Comparison of ENCODE assay signal across 8 cellular contexts in genomic region chr17:44911133-44912001, GRCh38. TPM values are rescaled to one million over a fixed set of nuclear protein-coding genes. Genes with fewer than 3 reads are reported as not detected.
DNase-seq lines count a peak whose midpoint lies in the region; ATAC-seq and TF ChIP-seq lines count a peak whose summit lies in the region.

No MANE protein-coding gene starts in this region.

- ATAC-seq in DND-41 (ENCODE audit: insufficient read depth, low read depth) = peak; percentile 75
- peak; percentile 84 to 85 for ATAC-seq in stimulated activated naive B cell treated with anti-CD40 and anti-IgM and Interleukin-4, amounts not matched to agents 10 μg/mL and 1 μg/mL and 100 μg/mL, for 72 hours (replicated peaks)
- no peak for ATAC-seq in GM21360 (IDR thresholded peaks at IDR 0.05; ENCODE audit: unreplicated experiment)

- peak overlapping the region; percentile 77 for H4K91ac ChIP-seq in mesenchymal stem cell (ENCODE audit: low read length)

- peaks cover 4% of the 10 kb centered on the region for H3K79me1 ChIP-seq in mesenchymal stem cell (replicated peaks; ENCODE audit: low read length, poor library complexity, severe bottlenecking)

- H3K4me2 ChIP-seq in DND-41 (ENCODE audit: insufficient read depth, low read length) (no peak overlapping the region), mesenchymal stem cell (ENCODE audit: low read length, poor library complexity, severe bottlenecking) (peak overlapping the region; percentile 18)

- H4K8ac ChIP-seq in mesenchymal stem cell (ENCODE audit: low read length) = peak overlapping the region; percentile 70

- H3K36me3 ChIP-seq in DND-41 (ENCODE audit: insufficient read depth, low read length) (no peaks in the 10 kb centered on the region), mesenchymal stem cell (ENCODE audit: control insufficient read depth in 1 of 2, insufficient read depth in 2 of 2, low read depth in 1 of 2, low read length in 2 of 2) (no peaks in the 10 kb centered on the region)
- H3K36me3 ChIP-seq in effector memory CD4-positive, alpha-beta T cell (ENCODE audit: control insufficient read depth, insufficient read depth, low read length) = no peaks in the 10 kb centered on the region

- H3K4me3 Mint-ChIP-seq in activated CD4-positive, alpha-beta T cell treated with anti-CD3 and anti-CD28 coated beads, Interleukin-2, amount 10 ng/mL, durations not matched to agents 7 days and 5 days = no peak overlapping the region
- peak overlapping the region; percentile 32 to 70 for H3K4me3 Mint-ChIP-seq in stimulated activated naive B cell treated with anti-CD40 and anti-IgM and Interleukin-4, amounts not matched to agents 10 μg/mL and 1 μg/mL and 100 μg/mL, for 72 hours

- peak overlapping the region; percentile 14 to 23 for H3K18ac ChIP-seq in mesenchymal stem cell (ENCODE audit: low read depth in 1 of 2, low read length in 2 of 2)

- peaks cover 15% of the 10 kb centered on the region for H3K4me1 Mint-ChIP-seq in activated CD4-positive, alpha-beta T cell treated with anti-CD3 and anti-CD28 coated beads, Interleukin-2, amount 10 ng/mL, durations not matched to agents 7 days and 5 days
- peaks cover 11 to 14% of the 10 kb centered on the region in 2 donors for H3K4me1 Mint-ChIP-seq in stimulated activated naive B cell treated with anti-CD40 and anti-IgM and Interleukin-4, amounts not matched to agents 10 μg/mL and 1 μg/mL and 100 μg/mL, for 72 hours

- no peaks in the 10 kb centered on the region for H3K36me3 Mint-ChIP-seq in activated CD4-positive, alpha-beta T cell treated with anti-CD3 and anti-CD28 coated beads, Interleukin-2, amount 10 ng/mL, durations not matched to agents 7 days and 5 days (ENCODE audit: low read depth)
- no peaks in the 10 kb centered on the region for H3K36me3 Mint-ChIP-seq in stimulated activated naive B cell treated with anti-CD40 and anti-IgM and Interleukin-4, amounts not matched to agents 10 μg/mL and 1 μg/mL and 100 μg/mL, for 72 hours

- POLR2A ChIA-PET in activated CD4-positive, alpha-beta T cell treated with anti-CD3 and anti-CD28 coated beads, Interleukin-2, amount 10 ng/mL, durations not matched to agents 7 days and 5 days (lab: Charles Lee) = no interaction called here

- peaks cover 2% of the 10 kb centered on the region for H3K27me3 ChIP-seq in DND-41 (ENCODE audit: insufficient read depth, low read length, poor library complexity)
- H3K27me3 ChIP-seq in effector memory CD4-positive, alpha-beta T cell (replicated peaks; ENCODE audit: control insufficient read depth, insufficient read depth, low read length, poor library complexity, severe bottlenecking) = peaks cover 11% of the 10 kb centered on the region
- H3K27me3 ChIP-seq in mesenchymal stem cell (ENCODE audit: control insufficient read depth in 1 of 2, insufficient read depth in 1 of 2, low read length in 2 of 2) = peaks cover 0 to 38% of the 10 kb centered on the region in 2 experiments

- H2BK12ac ChIP-seq in mesenchymal stem cell (ENCODE audit: low read length in 2 of 2) = peak overlapping the region; percentile 7 to 69

- no peaks in the 10 kb centered on the region for H3K9me3 ChIP-seq in DND-41 (ENCODE audit: insufficient read depth, low read length, severe bottlenecking)
- no peaks in the 10 kb centered on the region for H3K9me3 ChIP-seq in effector memory CD4-positive, alpha-beta T cell (ENCODE audit: control insufficient read depth, low read length)
- no peaks in the 10 kb centered on the region for H3K9me3 ChIP-seq in mesenchymal stem cell (ENCODE audit: control insufficient read depth, low read length)

- 13% methylated on average over 55 of the region's 56 CpGs for WGBS in mesenchymal stem cell

- peak overlapping the region in 1 of 2 experiments; percentile 66 for H3K4ac ChIP-seq in mesenchymal stem cell (ENCODE audit: low read depth in 1 of 2, low read length in 2 of 2)

- H3K27ac Mint-ChIP-seq in activated CD4-positive, alpha-beta T cell treated with anti-CD3 and anti-CD28 coated beads, Interleukin-2, amount 10 ng/mL, durations not matched to agents 7 days and 5 days = no peak overlapping the region
- no peak overlapping the region for H3K27ac Mint-ChIP-seq in stimulated activated naive B cell treated with anti-CD40 and anti-IgM and Interleukin-4, amounts not matched to agents 10 μg/mL and 1 μg/mL and 100 μg/mL, for 72 hours

- H3K4me1 ChIP-seq in DND-41 (ENCODE audit: insufficient read depth, low read length) (no peaks in the 10 kb centered on the region), mesenchymal stem cell (ENCODE audit: control insufficient read depth, insufficient read depth, low read depth, low read length) (peaks cover 43% of the 10 kb centered on the region)
- H3K4me1 ChIP-seq in effector memory CD4-positive, alpha-beta T cell (ENCODE audit: control insufficient read depth, insufficient read depth, low read length, poor library complexity, severe bottlenecking) = peaks cover 8% of the 10 kb centered on the region

- TF ChIP-seq CTCF in DND-41 (IDR thresholded peaks at IDR 0.05; ENCODE audit: borderline replicate concordance, extremely low read depth, low read length, poor library complexity, severe bottlenecking) = peak; percentile 69
- peak; percentile 20; the same call in 1 of the 2 replicates for TF ChIP-seq CTCF in LNCAP (IDR thresholded peaks at IDR 0.05)

- H3K9ac ChIP-seq in DND-41 (ENCODE audit: low read depth, low read length) = no peak overlapping the region
- no peak overlapping the region for H3K9ac ChIP-seq in mesenchymal stem cell (ENCODE audit: low read length)

- CTCF ChIA-PET in activated CD4-positive, alpha-beta T cell treated with anti-CD3 and anti-CD28 coated beads, Interleukin-2, amount 10 ng/mL, durations not matched to agents 7 days and 5 days (lab: Charles Lee) = interaction anchor here (0.6 to 1.8 kb wide), 10 partner anchors 9 to 224 kb away, joined by 3 to 5 read pairs (median 4); partner anchors contain the start of genes ACBD4 and C1QL1

- no peak overlapping the region for H3K23ac ChIP-seq in mesenchymal stem cell (ENCODE audit: low read length in 2 of 2)

- H4K20me1 ChIP-seq in DND-41 (ENCODE audit: insufficient read depth, low read length) = no peaks in the 10 kb centered on the region; the same call in 1 of the 2 replicates

- H3K27ac ChIP-seq in DND-41 (ENCODE audit: low read length) (no peak overlapping the region), mesenchymal stem cell (ENCODE audit: low read length, poor library complexity, severe bottlenecking) (no peak overlapping the region)
- H3K27ac ChIP-seq in effector memory CD4-positive, alpha-beta T cell (ENCODE audit: insufficient read depth, low read length, poor library complexity, severe bottlenecking) = no peak overlapping the region

- H2BK15ac ChIP-seq in mesenchymal stem cell (ENCODE audit: low read depth, poor library complexity, severe bottlenecking) = peak overlapping the region; percentile 39

- H3K79me2 ChIP-seq in DND-41 (ENCODE audit: insufficient read depth, low read length) = no peaks in the 10 kb centered on the region

- DNase-seq in DND-41 (peak; percentile 56), mesenchymal stem cell (peak; percentile 76), NK-92 (lab: John Stamatoyannopoulos, UW; ENCODE audit: unreplicated experiment) (no peak)
- peak; percentile 53 for DNase-seq in activated CD4-positive, alpha-beta T cell treated with anti-CD3 and anti-CD28 coated beads, Interleukin-2, amount 10 ng/mL, durations not matched to agents 7 days and 5 days
- DNase-seq in effector memory CD4-positive, alpha-beta T cell = peak in 2 of 3 donors; percentile 16 to 34
- peak; percentile 38 for DNase-seq in stimulated activated naive B cell treated with anti-CD40 and anti-IgM and Interleukin-4, amounts not matched to agents 10 μg/mL and 1 μg/mL and 100 μg/mL, for 72 hours

- H3K4me3 ChIP-seq in DND-41 (ENCODE audit: low read depth in 1 of 2, low read length in 2 of 2) (no peak overlapping the region), mesenchymal stem cell (ENCODE audit: insufficient read depth in 1 of 2, low read depth in 1 of 2, low read length in 2 of 2) (peak overlapping the region; percentile 1 to 39)
- peak overlapping the region; percentile 34 for H3K4me3 ChIP-seq in effector memory CD4-positive, alpha-beta T cell (ENCODE audit: insufficient read depth, low read depth, low read length, poor library complexity, severe bottlenecking)

- peak overlapping the region in 1 of 2 experiments; percentile 46 for H3K14ac ChIP-seq in mesenchymal stem cell (ENCODE audit: low read length in 2 of 2)

- peaks cover 33% of the 10 kb centered on the region for H3K27me3 Mint-ChIP-seq in activated CD4-positive, alpha-beta T cell treated with anti-CD3 and anti-CD28 coated beads, Interleukin-2, amount 10 ng/mL, durations not matched to agents 7 days and 5 days
- peaks cover 41 to 60% of the 10 kb centered on the region in 2 donors for H3K27me3 Mint-ChIP-seq in stimulated activated naive B cell treated with anti-CD40 and anti-IgM and Interleukin-4, amounts not matched to agents 10 μg/mL and 1 μg/mL and 100 μg/mL, for 72 hours

- H2BK5ac ChIP-seq in mesenchymal stem cell (ENCODE audit: low read depth, low read length, poor library complexity, severe bottlenecking) = no peak overlapping the region

- no peaks in the 10 kb centered on the region for H3K9me3 Mint-ChIP-seq in activated CD4-positive, alpha-beta T cell treated with anti-CD3 and anti-CD28 coated beads, Interleukin-2, amount 10 ng/mL, durations not matched to agents 7 days and 5 days
- H3K9me3 Mint-ChIP-seq in stimulated activated naive B cell treated with anti-CD40 and anti-IgM and Interleukin-4, amounts not matched to agents 10 μg/mL and 1 μg/mL and 100 μg/mL, for 72 hours = no peaks in the 10 kb centered on the region

- H2BK120ac ChIP-seq in mesenchymal stem cell (ENCODE audit: low read depth, low read length) = no peak overlapping the region

- H2AFZ ChIP-seq in DND-41 (ENCODE audit: low read depth, low read length) (no peak overlapping the region), mesenchymal stem cell (ENCODE audit: low read depth, low read length) (no peak overlapping the region)

- peak overlapping the region; percentile 67 for H2AK5ac ChIP-seq in mesenchymal stem cell (ENCODE audit: low read length, severe bottlenecking)

RNA-seq across cellular contexts. Expression of gene GFAP, which starts 3.9 kb away (rescaled TPM):
- not detected for total RNA-seq in activated CD4-positive, alpha-beta T cell treated with anti-CD3 and anti-CD28 coated beads, Interleukin-2, amount 10 ng/mL, durations not matched to agents 7 days and 5 days
- polyA plus RNA-seq in mesenchymal stem cell (2013, experiment 1 of 2) = 0.68 TPM
- polyA plus RNA-seq in mesenchymal stem cell (2013, experiment 2 of 2) = 0.49 TPM

RNA-seq across cellular contexts. Expression of gene EFTUD2, which starts 12.1 kb away (rescaled TPM):
- total RNA-seq in activated CD4-positive, alpha-beta T cell treated with anti-CD3 and anti-CD28 coated beads, Interleukin-2, amount 10 ng/mL, durations not matched to agents 7 days and 5 days = 100 to 1,000 TPM; 133 to 145 TPM
- polyA plus RNA-seq in mesenchymal stem cell (2013, experiment 1 of 2) = 49.3 TPM
- 53.4 TPM for polyA plus RNA-seq in mesenchymal stem cell (2013, experiment 2 of 2)

RNA-seq across cellular contexts. Expression of gene KIF18B, which starts 36.2 kb away (rescaled TPM):
- total RNA-seq in activated CD4-positive, alpha-beta T cell treated with anti-CD3 and anti-CD28 coated beads, Interleukin-2, amount 10 ng/mL, durations not matched to agents 7 days and 5 days = 100 to 1,000 TPM; 107 to 109 TPM
- 1.9 TPM for polyA plus RNA-seq in mesenchymal stem cell (2013, experiment 1 of 2)
- 1.6 TPM for polyA plus RNA-seq in mesenchymal stem cell (2013, experiment 2 of 2)

RNA-seq across cellular contexts. Expression of gene C1QL1, which starts 56.7 kb away (rescaled TPM):
- under 1 TPM; 0.67 to 0.77 TPM for total RNA-seq in activated CD4-positive, alpha-beta T cell treated with anti-CD3 and anti-CD28 coated beads, Interleukin-2, amount 10 ng/mL, durations not matched to agents 7 days and 5 days
- polyA plus RNA-seq in mesenchymal stem cell (2013, experiment 1 of 2) = 9.0 TPM
- 9.5 TPM for polyA plus RNA-seq in mesenchymal stem cell (2013, experiment 2 of 2)

Comparison
In these comparisons a context has a peak if more than half of its experiments do, and no peak if none do; other contexts are left out.
1. H3K4me3 ChIP-seq: peak in effector memory CD4-positive, alpha-beta T cell (single experiment) and mesenchymal stem cell (2 of 2); none in DND-41 (0 of 2).